8 cellular contexts compared by ENCODE assay signal in the genomic region with DNA sequence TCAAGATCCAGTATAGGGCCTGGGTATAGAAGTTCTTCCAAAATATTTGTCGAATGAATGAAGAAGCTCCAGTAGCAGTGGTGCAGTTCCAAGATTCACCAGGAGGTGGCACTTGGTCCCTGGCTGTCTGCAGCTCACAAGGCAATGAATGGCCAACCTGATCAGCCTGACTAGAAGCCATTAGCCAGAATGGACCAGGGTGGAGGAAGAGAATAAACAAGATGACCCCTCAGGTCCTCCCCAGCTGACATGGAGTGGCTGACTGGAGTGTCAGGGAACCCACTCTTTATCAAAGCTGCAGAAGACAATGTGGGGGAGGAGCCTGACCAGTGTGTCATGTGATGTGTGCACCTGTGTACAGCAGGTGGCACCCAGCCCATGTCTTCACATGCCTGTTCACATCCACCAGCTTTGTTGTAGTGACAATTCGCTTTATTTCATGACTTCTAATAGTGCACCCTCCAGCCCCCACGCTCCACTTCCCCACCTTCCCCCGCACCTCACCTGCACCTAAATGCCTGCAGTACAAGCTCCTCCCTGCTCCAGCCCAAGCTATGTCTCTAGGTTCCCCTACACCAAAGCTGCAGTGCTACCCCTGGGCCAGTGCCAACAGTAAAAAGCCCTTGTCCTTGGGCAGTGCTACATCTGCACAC. TPM values are rescaled to one million over a fixed set of nuclear protein-coding genes. Genes with fewer than 3 reads are reported as not detected.
DNase-seq lines count a peak whose midpoint lies in the region; ATAC-seq and TF ChIP-seq lines count a peak whose summit lies in the region.

No MANE protein-coding gene starts in this region.

- TF ChIP-seq CTCF in GM12872 (IDR thresholded peaks at IDR 0.05; ENCODE audit: insufficient read depth, low read depth, low read length): peak; percentile 97
- peak; percentile 97 for TF ChIP-seq CTCF in glutamatergic neuron (IDR thresholded peaks at IDR 0.05; ENCODE audit: partially characterized antibody, unreplicated experiment)

- H3K9me3 Mint-ChIP-seq in activated naive CD4-positive, alpha-beta T cell treated with anti-CD3 and anti-CD28 coated beads, Interleukin-2, amount 50 U/mL, for 24 hours: no peaks in the 10 kb centered on the region
- H3K9me3 Mint-ChIP-seq in glutamatergic neuron (ENCODE audit: unreplicated experiment): peaks cover 2% of the 10 kb centered on the region

- H3K27ac Mint-ChIP-seq in activated naive CD4-positive, alpha-beta T cell treated with anti-CD3 and anti-CD28 coated beads, Interleukin-2, amount 50 U/mL, for 24 hours: no peak overlapping the region
- no peak overlapping the region for H3K27ac Mint-ChIP-seq in glutamatergic neuron (ENCODE audit: unreplicated experiment)

- peak overlapping the region; percentile 33 for H3K4me3 Mint-ChIP-seq in activated naive CD4-positive, alpha-beta T cell treated with anti-CD3 and anti-CD28 coated beads, Interleukin-2, amount 50 U/mL, for 24 hours
- H3K4me3 Mint-ChIP-seq in glutamatergic neuron (ENCODE audit: unreplicated experiment): no peak overlapping the region

- peak; percentile 94 for DNase-seq in NCI-H1105 (lab: John Stamatoyannopoulos, UW)
- peak; percentile 92 for DNase-seq in glutamatergic neuron
- DNase-seq in posterior cingulate gyrus: peak in 9 of 10 donors; percentile 60 to 95 (median 82)
- peak; percentile 86 for DNase-seq in ureter (ENCODE audit: low spot score)

- intact Hi-C loops in posterior cingulate gyrus (cut with DNase I): loop anchor here (5.0 kb wide), 1 partner anchor 198 kb away; no protein-coding TSS in a partner anchor

- peaks cover 22% of the 10 kb centered on the region for H3K4me1 Mint-ChIP-seq in activated naive CD4-positive, alpha-beta T cell treated with anti-CD3 and anti-CD28 coated beads, Interleukin-2, amount 50 U/mL, for 24 hours
- H3K4me1 Mint-ChIP-seq in glutamatergic neuron (ENCODE audit: low read depth, unreplicated experiment): peaks cover 2% of the 10 kb centered on the region

- no peaks in the 10 kb centered on the region for H3K36me3 Mint-ChIP-seq in activated naive CD4-positive, alpha-beta T cell treated with anti-CD3 and anti-CD28 coated beads, Interleukin-2, amount 50 U/mL, for 24 hours
- peaks cover 3% of the 10 kb centered on the region for H3K36me3 Mint-ChIP-seq in glutamatergic neuron (ENCODE audit: unreplicated experiment)

- H3K27me3 Mint-ChIP-seq in activated naive CD4-positive, alpha-beta T cell treated with anti-CD3 and anti-CD28 coated beads, Interleukin-2, amount 50 U/mL, for 24 hours: no peaks in the 10 kb centered on the region
- peaks cover 11% of the 10 kb centered on the region for H3K27me3 Mint-ChIP-seq in glutamatergic neuron (ENCODE audit: unreplicated experiment)

- peak; percentile 46 for ATAC-seq in SK-N-SH treated with all-trans-retinoic acid at 6 μM for 48 hours
- ATAC-seq in HG03469 (IDR thresholded peaks at IDR 0.05; ENCODE audit: unreplicated experiment): no peak

TF ChIP-seq in SK-N-SH treated with all-trans-retinoic acid at 6 μM for 48 hours, 23 proteins besides CTCF, POLR2A, EP300 and RAD21:
- TF ChIP-seq, protein P1, sequence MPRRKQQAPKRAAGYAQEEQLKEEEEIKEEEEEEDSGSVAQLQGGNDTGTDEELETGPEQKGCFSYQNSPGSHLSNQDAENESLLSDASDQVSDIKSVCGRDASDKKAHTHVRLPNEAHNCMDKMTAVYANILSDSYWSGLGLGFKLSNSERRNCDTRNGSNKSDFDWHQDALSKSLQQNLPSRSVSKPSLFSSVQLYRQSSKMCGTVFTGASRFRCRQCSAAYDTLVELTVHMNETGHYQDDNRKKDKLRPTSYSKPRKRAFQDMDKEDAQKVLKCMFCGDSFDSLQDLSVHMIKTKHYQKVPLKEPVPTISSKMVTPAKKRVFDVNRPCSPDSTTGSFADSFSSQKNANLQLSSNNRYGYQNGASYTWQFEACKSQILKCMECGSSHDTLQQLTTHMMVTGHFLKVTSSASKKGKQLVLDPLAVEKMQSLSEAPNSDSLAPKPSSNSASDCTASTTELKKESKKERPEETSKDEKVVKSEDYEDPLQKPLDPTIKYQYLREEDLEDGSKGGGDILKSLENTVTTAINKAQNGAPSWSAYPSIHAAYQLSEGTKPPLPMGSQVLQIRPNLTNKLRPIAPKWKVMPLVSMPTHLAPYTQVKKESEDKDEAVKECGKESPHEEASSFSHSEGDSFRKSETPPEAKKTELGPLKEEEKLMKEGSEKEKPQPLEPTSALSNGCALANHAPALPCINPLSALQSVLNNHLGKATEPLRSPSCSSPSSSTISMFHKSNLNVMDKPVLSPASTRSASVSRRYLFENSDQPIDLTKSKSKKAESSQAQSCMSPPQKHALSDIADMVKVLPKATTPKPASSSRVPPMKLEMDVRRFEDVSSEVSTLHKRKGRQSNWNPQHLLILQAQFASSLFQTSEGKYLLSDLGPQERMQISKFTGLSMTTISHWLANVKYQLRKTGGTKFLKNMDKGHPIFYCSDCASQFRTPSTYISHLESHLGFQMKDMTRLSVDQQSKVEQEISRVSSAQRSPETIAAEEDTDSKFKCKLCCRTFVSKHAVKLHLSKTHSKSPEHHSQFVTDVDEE (CRISPR knock-in tag; IDR thresholded peaks at IDR 0.05): no peak
- TF ChIP-seq RARB (CRISPR knock-in tag; IDR thresholded peaks at IDR 0.05) (no peak), PPARA (CRISPR knock-in tag; IDR thresholded peaks at IDR 0.05; ENCODE audit: borderline replicate concordance) (no peak), TCF4 (CRISPR knock-in tag; IDR thresholded peaks at IDR 0.05; ENCODE audit: borderline replicate concordance) (no peak), ISL1 (CRISPR knock-in tag; IDR thresholded peaks at IDR 0.05) (no peak), ZNF565 (CRISPR knock-in tag; conservative IDR thresholded peaks at IDR 0.05; ENCODE audit: low read depth) (no peak), ARNTL (CRISPR knock-in tag; IDR thresholded peaks at IDR 0.05; ENCODE audit: borderline replicate concordance, low read depth) (no peak), OSR1 (CRISPR knock-in tag; IDR thresholded peaks at IDR 0.05) (no peak), ZFP3 (CRISPR knock-in tag; IDR thresholded peaks at IDR 0.05) (no peak), ZNF70 (CRISPR knock-in tag; IDR thresholded peaks at IDR 0.05) (no peak), SNAI2 (CRISPR knock-in tag; IDR thresholded peaks at IDR 0.05) (no peak), BACH2 (CRISPR knock-in tag; IDR thresholded peaks at IDR 0.05; ENCODE audit: borderline replicate concordance) (no peak), ZFP30 (CRISPR knock-in tag; IDR thresholded peaks at IDR 0.05) (no peak), TOX (CRISPR knock-in tag; IDR thresholded peaks at IDR 0.05; ENCODE audit: borderline replicate concordance) (no peak)
- TF ChIP-seq, protein P2, sequence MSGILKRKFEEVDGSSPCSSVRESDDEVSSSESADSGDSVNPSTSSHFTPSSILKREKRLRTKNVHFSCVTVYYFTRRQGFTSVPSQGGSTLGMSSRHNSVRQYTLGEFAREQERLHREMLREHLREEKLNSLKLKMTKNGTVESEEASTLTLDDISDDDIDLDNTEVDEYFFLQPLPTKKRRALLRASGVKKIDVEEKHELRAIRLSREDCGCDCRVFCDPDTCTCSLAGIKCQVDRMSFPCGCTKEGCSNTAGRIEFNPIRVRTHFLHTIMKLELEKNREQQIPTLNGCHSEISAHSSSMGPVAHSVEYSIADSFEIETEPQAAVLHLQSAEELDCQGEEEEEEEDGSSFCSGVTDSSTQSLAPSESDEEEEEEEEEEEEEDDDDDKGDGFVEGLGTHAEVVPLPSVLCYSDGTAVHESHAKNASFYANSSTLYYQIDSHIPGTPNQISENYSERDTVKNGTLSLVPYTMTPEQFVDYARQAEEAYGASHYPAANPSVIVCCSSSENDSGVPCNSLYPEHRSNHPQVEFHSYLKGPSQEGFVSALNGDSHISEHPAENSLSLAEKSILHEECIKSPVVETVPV (CRISPR knock-in tag; IDR thresholded peaks at IDR 0.05): no peak

RNA-seq across cellular contexts. Expression of a gene that starts 3.0 kb away (rescaled TPM):
- total RNA-seq in glutamatergic neuron (ENCODE audit: unreplicated experiment) (1.2 TPM), ureter (6.8 TPM)
